In genomic region chr11:61551630-61552029, GRCh38 we compare ENCODE assay signal across 17 cellular contexts. TPM values are rescaled to one million over a fixed set of nuclear protein-coding genes. Genes with fewer than 3 reads are reported as not detected.
DNase-seq lines count a peak whose midpoint lies in the region; ATAC-seq, FAIRE-seq and TF ChIP-seq lines count a peak whose summit lies in the region.
"Had no signal": no experiment of that assay in that cellular context is flagged by ENCODE, and none has a peak within 500 bp of the region (broad histone marks: within the 10 kb centered on the region; RNA-seq: fewer than 3 reads in every experiment).

No MANE protein-coding gene starts in this region.

- DNase-seq in AG20443 (ENCODE audit: low spot score) (peak; percentile 82), MG63 (peak; percentile 72), dorsolateral prefrontal cortex (peak in 6 of 10 donors; percentile 41 to 96 (median 67)), mesenchymal stem cell (no peak), frontal cortex (ENCODE audit: low spot score in 2 of 2) (no peak), glomerular visceral epithelial cell (ENCODE audit: extremely low spot score) (no peak), inferior parietal cortex (ENCODE audit: extremely low spot score) (no peak)
- DNase-seq: activated CD8-positive, alpha-beta memory T cell treated with anti-CD3 and anti-CD28 coated beads for 24 hours; activated naive CD8-positive, alpha-beta T cell treated with anti-CD3 and anti-CD28 coated beads, Interleukin-2, amount 50 U/mL, for 24 hours; effector memory CD8-positive, alpha-beta T cell; KG1; NCI-H2081 treated with DMSO at 0.1 percent for 48 hours had no signal

- H2BK5ac ChIP-seq in mesenchymal stem cell (ENCODE audit: low read depth, low read length, poor library complexity, severe bottlenecking): no peak overlapping the region

- no peak overlapping the region for H3K18ac ChIP-seq in mesenchymal stem cell (ENCODE audit: low read depth in 1 of 2, low read length in 2 of 2)

- H2BK120ac ChIP-seq in mesenchymal stem cell (ENCODE audit: low read depth, low read length): no peak overlapping the region

- H3K4me3 ChIP-seq in MG63: no peak overlapping the region
- peak overlapping the region in 3 of 59 donors; percentile 7 to 30 (median 8) for H3K4me3 ChIP-seq in dorsolateral prefrontal cortex
- no peak overlapping the region for H3K4me3 ChIP-seq in mesenchymal stem cell (ENCODE audit: insufficient read depth in 1 of 2, low read depth in 1 of 2, low read length in 2 of 2)
- H3K4me3 ChIP-seq: BLaER1 treated with 17β-estradiol and CSF1 and Interleukin-3, amounts not matched to agents 10 nM and 100 nM had no signal

- no peaks in the 10 kb centered on the region for H3K79me1 ChIP-seq in mesenchymal stem cell (replicated peaks; ENCODE audit: low read length, poor library complexity, severe bottlenecking)

- no peak for ATAC-seq in HG02973 (IDR thresholded peaks at IDR 0.05; ENCODE audit: unreplicated experiment)
- ATAC-seq: activated naive CD8-positive, alpha-beta T cell treated with anti-CD3 and anti-CD28 coated beads, Interleukin-2, amount 50 U/mL, for 24 hours; effector memory CD8-positive, alpha-beta T cell; sciatic nerve had no signal

- WGBS in mesenchymal stem cell: 86% methylated on average over 12 of the region's 12 CpGs

- H2AK5ac ChIP-seq in mesenchymal stem cell (ENCODE audit: low read length, severe bottlenecking): no peak overlapping the region

- H4K8ac ChIP-seq in mesenchymal stem cell (ENCODE audit: low read length): no peak overlapping the region

- no peak overlapping the region for H4K91ac ChIP-seq in mesenchymal stem cell (ENCODE audit: low read length)

- no peak for FAIRE-seq in frontal cortex (lab: Jason Lieb, UNC)

- H3K4me2 ChIP-seq in mesenchymal stem cell (ENCODE audit: low read length, poor library complexity, severe bottlenecking): no peak overlapping the region

- no peak for TF ChIP-seq CTCF in dorsolateral prefrontal cortex (IDR thresholded peaks at IDR 0.05 in 54 of 56, conservative IDR thresholded peaks at IDR 0.05 in 2 of 56; ENCODE audit: low read depth in 1 of 56, partially characterized antibody in 56 of 56)

- H3K27ac ChIP-seq in dorsolateral prefrontal cortex (peak overlapping the region in 27 of 59 donors; percentile 7 to 81 (median 46)), mesenchymal stem cell (ENCODE audit: low read length, poor library complexity, severe bottlenecking) (no peak overlapping the region)
- H3K27ac ChIP-seq: BLaER1 treated with 17β-estradiol and CSF1 and Interleukin-3, amounts not matched to agents 10 nM and 100 nM had no signal

- intact Hi-C loops in dorsolateral prefrontal cortex (cut with DNase I): no loop called here

- no peak overlapping the region for H2BK15ac ChIP-seq in mesenchymal stem cell (ENCODE audit: low read depth, poor library complexity, severe bottlenecking)

- H3K27me3 ChIP-seq in MG63 (no peaks in the 10 kb centered on the region), dorsolateral prefrontal cortex (peaks cover 0 to 33% (median 7%) of the 10 kb centered on the region in 45 donors), mesenchymal stem cell (ENCODE audit: control insufficient read depth in 1 of 2, insufficient read depth in 1 of 2, low read length in 2 of 2) (peaks cover 58 to 86% of the 10 kb centered on the region in 2 experiments)

- H3K23ac ChIP-seq in mesenchymal stem cell (ENCODE audit: low read length in 2 of 2): no peak overlapping the region

- H3K4ac ChIP-seq in mesenchymal stem cell (ENCODE audit: low read depth in 1 of 2, low read length in 2 of 2): no peak overlapping the region

- peaks cover 5% of the 10 kb centered on the region for H3K4me1 ChIP-seq in mesenchymal stem cell (ENCODE audit: control insufficient read depth, insufficient read depth, low read depth, low read length)

- no peak overlapping the region for H2BK12ac ChIP-seq in mesenchymal stem cell (ENCODE audit: low read length in 2 of 2)

- no peak overlapping the region for H3K14ac ChIP-seq in mesenchymal stem cell (ENCODE audit: low read length in 2 of 2)

- H3K36me3 ChIP-seq in MG63 (no peaks in the 10 kb centered on the region), mesenchymal stem cell (ENCODE audit: control insufficient read depth in 1 of 2, insufficient read depth in 2 of 2, low read depth in 1 of 2, low read length in 2 of 2) (no peaks in the 10 kb centered on the region)
- H3K36me3 ChIP-seq: BLaER1 treated with 17β-estradiol and CSF1 and Interleukin-3, amounts not matched to agents 10 nM and 100 nM had no signal

- H3K9me3 ChIP-seq in MG63: no peaks in the 10 kb centered on the region
- no peaks in the 10 kb centered on the region for H3K9me3 ChIP-seq in mesenchymal stem cell (ENCODE audit: control insufficient read depth, low read length)
- H3K9me3 ChIP-seq: BLaER1 treated with 17β-estradiol and CSF1 and Interleukin-3, amounts not matched to agents 10 nM and 100 nM had no signal

- no peak overlapping the region for H2AFZ ChIP-seq in mesenchymal stem cell (ENCODE audit: low read depth, low read length)

- H3K9ac ChIP-seq in mesenchymal stem cell (ENCODE audit: low read length): peak overlapping the region; percentile 38
- H3K9ac ChIP-seq: BLaER1 treated with 17β-estradiol and CSF1 and Interleukin-3, amounts not matched to agents 10 nM and 100 nM had no signal

RNA-seq across cellular contexts. Expression of gene SYT7, which starts 29.2 kb away (rescaled TPM):
- total RNA-seq in MG63 (2014; rRNA removed; shearing (Covaris generic); ENCODE audit: low replicate concordance): 3.7 and 9.9 TPM in 2 replicates
- total RNA-seq in dorsolateral prefrontal cortex (100 to 1,000 TPM in 115 of 120 experiments, 10 to 100 TPM in 5; 52.2 to 249 (median 173) TPM), frontal cortex (14.7 TPM)
- polyA plus RNA-seq in mesenchymal stem cell (2013, experiment 1 of 2): 0.06 TPM
- under 0.01 TPM for polyA plus RNA-seq in mesenchymal stem cell (2013, experiment 2 of 2)

RNA-seq across cellular contexts. Expression of gene LRRC10B, which starts 43.1 kb away (rescaled TPM):
- 1.0 and 1.3 TPM in 2 replicates for total RNA-seq in MG63 (2014; rRNA removed; shearing (Covaris generic); ENCODE audit: low replicate concordance)
- total RNA-seq in dorsolateral prefrontal cortex: 10 to 100 TPM in 46 of 120 experiments, 1 to 10 TPM in 74; 1.3 to 19.6 (median 9.1) TPM
- not detected for polyA plus RNA-seq in mesenchymal stem cell (2013, experiment 1 of 2)
- 0.03 TPM for polyA plus RNA-seq in mesenchymal stem cell (2013, experiment 2 of 2)
- total RNA-seq in frontal cortex: 2.9 TPM
- total RNA-seq: mononuclear cell, urinary bladder had no signal

Comparison
In these comparisons a context has a peak if more than half of its experiments do, and no peak if none do; other contexts are left out.
1. DNase-seq: peak in AG20443 (single experiment), MG63 (single experiment) and dorsolateral prefrontal cortex (6 of 10); none in mesenchymal stem cell (single experiment), frontal cortex (0 of 2), glomerular visceral epithelial cell (single experiment) and inferior parietal cortex (single experiment).